ENCODE assay signal across 33 cellular contexts in the genomic region with DNA sequence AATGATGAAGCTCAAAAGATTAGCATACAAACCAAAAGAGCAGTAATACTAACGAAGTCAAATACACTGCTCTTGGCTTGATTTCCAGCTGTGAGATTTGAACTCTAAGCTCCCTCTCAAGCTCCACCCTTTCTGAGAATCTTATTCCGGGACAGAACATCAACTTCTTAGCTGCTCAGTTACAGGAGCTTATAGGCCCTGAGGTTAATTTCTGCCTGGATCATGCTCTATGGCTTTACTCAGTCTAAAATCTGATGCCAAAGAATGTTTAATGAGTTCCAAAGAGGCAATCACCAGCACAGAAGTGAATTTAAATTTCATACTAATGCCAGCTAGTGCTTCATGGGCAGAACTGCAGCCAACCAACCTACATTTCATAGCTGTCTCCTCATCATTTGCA.
"Had no signal": no experiment of that assay in that cellular context is flagged by ENCODE, and none has a peak within 500 bp of the region (broad histone marks: within the 10 kb centered on the region; RNA-seq: fewer than 3 reads in every experiment).

No MANE protein-coding gene starts in this region.

- H3K9me3 ChIP-seq: adrenal gland, SJCRH30 had no signal

- H3K36me3 Mint-ChIP-seq: activated naive CD4-positive, alpha-beta T cell treated with anti-CD3 and anti-CD28 coated beads, Interleukin-2, amount 50 U/mL, for 24 hours; activated naive CD8-positive, alpha-beta T cell treated with anti-CD3 and anti-CD28 coated beads, Interleukin-2, amount 10 ng/mL, durations not matched to agents 7 days and 5 days had no signal

- DNase-seq: activated CD4-positive, alpha-beta T cell treated with anti-CD3 and anti-CD28 coated beads for 36 hours; activated CD4-positive, alpha-beta T cell treated with anti-CD3 and anti-CD28 coated beads, Interleukin-2, amount 10 ng/mL, durations not matched to agents 7 days and 5 days; activated CD4-positive, alpha-beta T cell treated with anti-CD3 and anti-CD28 coated beads, Interleukin-2, amount 50 U/mL, for 48 hours; activated CD8-positive, alpha-beta T cell treated with anti-CD3 and anti-CD28 coated beads, Interleukin-2, amount 10 ng/mL, durations not matched to agents 7 days and 5 days; activated gamma-delta T cell; activated naive CD4-positive, alpha-beta T cell treated with Interleukin-2 at 50 U/mL for 16 hours; activated naive CD8-positive, alpha-beta T cell treated with anti-CD3 and anti-CD28 coated beads, Interleukin-2, amount 10 ng/mL, durations not matched to agents 7 days and 5 days; activated T-cell treated with anti-CD3 and anti-CD28 coated beads, Interleukin-2, amount 50 U/mL, for 24 hours; adrenal gland; central memory CD4-positive, alpha-beta T cell; Kasumi-1; KBM-7; MM.1S; MV-4-11; NCI-H1092 treated with DMSO at 0.1 percent for 48 hours; NCI-H1417; NCI-H146; NCI-H187; NCI-H2029 treated with DMSO at 0.1 percent for 48 hours; NCI-H2107; NCI-H2171 treated with DMSO at 0.1 percent for 48 hours; NCI-H2227 treated with DMSO at 0.1 percent for 48 hours; NCI-H446; NCI-H524; SHP77; SJCRH30; T1000 had no signal

- H3K4me3 ChIP-seq: adrenal gland, SJCRH30, SK-N-MC had no signal

- H3K4me1 ChIP-seq: adrenal gland, SJCRH30 had no signal

- H3K27me3 ChIP-seq: adrenal gland, SJCRH30 had no signal

- H3K27me3 Mint-ChIP-seq: activated CD4-positive, alpha-beta T cell treated with anti-CD3 and anti-CD28 coated beads for 36 hours; activated CD4-positive, alpha-beta T cell treated with anti-CD3 and anti-CD28 coated beads, Interleukin-2, amount 10 ng/mL, durations not matched to agents 7 days and 5 days; activated naive CD4-positive, alpha-beta T cell treated with anti-CD3 and anti-CD28 coated beads, Interleukin-2, amount 50 U/mL, for 24 hours; activated naive CD8-positive, alpha-beta T cell treated with anti-CD3 and anti-CD28 coated beads, Interleukin-2, amount 10 ng/mL, durations not matched to agents 7 days and 5 days; activated T-cell treated with anti-CD3 and anti-CD28 coated beads, Interleukin-2, amount 50 U/mL, for 24 hours; brain had no signal

- H3K27ac ChIP-seq: adrenal gland, SJCRH30, SK-N-MC had no signal

- H3K9me3 Mint-ChIP-seq: activated CD4-positive, alpha-beta T cell treated with anti-CD3 and anti-CD28 coated beads, Interleukin-2, amount 10 ng/mL, durations not matched to agents 7 days and 5 days; activated naive CD8-positive, alpha-beta T cell treated with anti-CD3 and anti-CD28 coated beads, Interleukin-2, amount 10 ng/mL, durations not matched to agents 7 days and 5 days; activated T-helper 2 cell treated with anti-CD3 and anti-CD28 coated beads, Interferon-gamma antibody, Interleukin-2, Interleukin-4, amounts not matched to agents 10 μg/mL and 5 μg/mL and 100 μg/mL, durations not matched to agents 14 hours and 24 hours and 36 hours had no signal

- H3K4me1 Mint-ChIP-seq: activated CD4-positive, alpha-beta T cell treated with anti-CD3 and anti-CD28 coated beads for 36 hours; activated CD4-positive, alpha-beta T cell treated with anti-CD3 and anti-CD28 coated beads, Interleukin-2, amount 10 ng/mL, durations not matched to agents 7 days and 5 days; activated naive CD4-positive, alpha-beta T cell treated with anti-CD3 and anti-CD28 coated beads, Interleukin-2, amount 50 U/mL, for 24 hours; activated naive CD8-positive, alpha-beta T cell treated with anti-CD3 and anti-CD28 coated beads, Interleukin-2, amount 10 ng/mL, durations not matched to agents 7 days and 5 days had no signal

- H3K36me3 ChIP-seq: adrenal gland, SJCRH30 had no signal

- H3K27ac Mint-ChIP-seq: activated CD4-positive, alpha-beta T cell treated with anti-CD3 and anti-CD28 coated beads for 36 hours; activated CD4-positive, alpha-beta T cell treated with anti-CD3 and anti-CD28 coated beads, Interleukin-2, amount 10 ng/mL, durations not matched to agents 7 days and 5 days; activated CD8-positive, alpha-beta T cell treated with anti-CD3 and anti-CD28 coated beads, Interleukin-2, amount 10 ng/mL, durations not matched to agents 7 days and 5 days; activated naive CD4-positive, alpha-beta T cell treated with anti-CD3 and anti-CD28 coated beads, Interleukin-2, amount 50 U/mL, for 24 hours; activated naive CD8-positive, alpha-beta T cell treated with anti-CD3 and anti-CD28 coated beads, Interleukin-2, amount 10 ng/mL, durations not matched to agents 7 days and 5 days; activated T-cell treated with anti-CD3 and anti-CD28 coated beads, Interleukin-2, amount 50 U/mL, for 24 hours; activated T-helper 2 cell treated with anti-CD3 and anti-CD28 coated beads, Interferon-gamma antibody, Interleukin-2, Interleukin-4, amounts not matched to agents 10 μg/mL and 5 μg/mL and 100 μg/mL, durations not matched to agents 14 hours and 24 hours and 36 hours had no signal

- ATAC-seq: activated CD4-positive, alpha-beta T cell treated with anti-CD3 and anti-CD28 coated beads for 36 hours; activated CD4-positive, CD25-positive, alpha-beta regulatory T cell treated with anti-CD3 and anti-CD28 coated beads, Interleukin-2, amount 50 U/mL, for 24 hours; activated CD8-positive, alpha-beta T cell treated with anti-CD3 and anti-CD28 coated beads, Interleukin-2, amount 10 ng/mL, durations not matched to agents 7 days and 5 days; Panc1 had no signal

- H3K4me3 Mint-ChIP-seq: activated CD4-positive, alpha-beta T cell treated with anti-CD3 and anti-CD28 coated beads for 36 hours; activated CD4-positive, alpha-beta T cell treated with anti-CD3 and anti-CD28 coated beads, Interleukin-2, amount 10 ng/mL, durations not matched to agents 7 days and 5 days; activated CD8-positive, alpha-beta T cell treated with anti-CD3 and anti-CD28 coated beads, Interleukin-2, amount 10 ng/mL, durations not matched to agents 7 days and 5 days; activated naive CD4-positive, alpha-beta T cell treated with anti-CD3 and anti-CD28 coated beads, Interleukin-2, amount 50 U/mL, for 24 hours; activated naive CD8-positive, alpha-beta T cell treated with anti-CD3 and anti-CD28 coated beads, Interleukin-2, amount 10 ng/mL, durations not matched to agents 7 days and 5 days; activated T-cell treated with anti-CD3 and anti-CD28 coated beads, Interleukin-2, amount 50 U/mL, for 24 hours; brain had no signal
